In genomic region chr17:6523809-6524355, GRCh38 we compare ENCODE assay signal across 1 cellular context.
TF ChIP-seq lines count a peak whose summit lies in the region.

No MANE protein-coding gene starts in this region.

TF ChIP-seq in H1, 55 proteins besides CTCF, POLR2A, EP300 and RAD21:
- TF ChIP-seq RFX5 (IDR thresholded peaks at IDR 0.05; ENCODE audit: borderline replicate concordance, low read depth, low read length) = no peak
- no peak for TF ChIP-seq SP4 (IDR thresholded peaks at IDR 0.05; ENCODE audit: low read length)
